In the genomic region with DNA sequence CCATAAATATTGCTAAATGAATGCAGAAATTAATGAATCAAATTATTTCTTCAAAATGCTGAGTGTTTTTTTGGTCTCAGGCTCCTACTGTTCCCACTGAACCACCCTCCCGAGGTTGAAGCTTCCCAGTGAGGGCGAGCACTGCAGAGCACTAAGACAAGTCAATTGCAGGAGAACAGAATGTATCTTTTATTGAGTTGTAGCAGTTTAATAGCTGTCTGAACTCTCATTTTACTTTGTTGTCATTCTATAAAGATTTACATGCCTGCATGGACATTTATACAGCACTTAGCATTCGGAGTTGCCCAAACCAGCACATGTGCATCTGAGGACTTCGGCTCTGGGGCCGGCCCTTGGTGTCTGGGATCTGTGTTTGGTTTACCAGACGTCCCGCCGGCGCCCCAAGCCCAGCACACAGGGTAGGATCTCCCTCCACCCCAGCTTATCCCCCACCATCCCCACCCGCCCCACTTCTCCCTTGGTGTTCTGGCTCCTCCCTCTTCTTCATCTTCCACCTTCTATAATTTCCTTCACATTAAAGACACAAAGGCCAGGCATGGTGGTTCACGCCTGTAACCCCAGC, we compare ENCODE assay signal across 12 cellular contexts.
DNase-seq lines count a peak whose midpoint lies in the region; ATAC-seq and TF ChIP-seq lines count a peak whose summit lies in the region.
"Had no signal": no experiment of that assay in that cellular context is flagged by ENCODE, and none has a peak within 500 bp of the region (broad histone marks: within the 10 kb centered on the region; RNA-seq: fewer than 3 reads in every experiment).

No MANE protein-coding gene starts in this region.

- CTCF ChIA-PET in CD4-positive, alpha-beta T cell (lab: Charles Lee) = no interaction called here

- H3K36me3 Mint-ChIP-seq in H9 (ENCODE audit: insufficient read depth in 1 of 3, low read depth in 3 of 3) = peaks cover 16 to 31% (median 24%) of the 10 kb centered on the region in 3 experiments
- peaks cover 84% of the 10 kb centered on the region for H3K36me3 Mint-ChIP-seq in CD4-positive, alpha-beta T cell (ENCODE audit: low read depth)

- H3K4me1 Mint-ChIP-seq in H9 = peaks cover 24 to 31% of the 10 kb centered on the region in 2 experiments
- H3K4me1 Mint-ChIP-seq in CD4-positive, alpha-beta T cell (ENCODE audit: low read depth) = no peaks in the 10 kb centered on the region

- H2BK15ac ChIP-seq in H9 (ENCODE audit: low read depth, low read length) = no peak overlapping the region

- H3K9me3 Mint-ChIP-seq in H9 = no peaks in the 10 kb centered on the region; a peak in 1 of 5 replicates
- no peaks in the 10 kb centered on the region for H3K9me3 Mint-ChIP-seq in CD4-positive, alpha-beta T cell

- no peak overlapping the region for H3T11ph ChIP-seq in H9 (ENCODE audit: low read length)

- H3K23ac ChIP-seq in H9 (ENCODE audit: insufficient read length, low read depth, low read length) = no peak overlapping the region

- H3K79me1 ChIP-seq in H9 (ENCODE audit: insufficient read depth, low read depth, low read length, poor library complexity, severe bottlenecking) = no peaks in the 10 kb centered on the region

- H2AFZ ChIP-seq in H9 (ENCODE audit: low read length) = no peak overlapping the region

- H3K56ac ChIP-seq in H9 (ENCODE audit: insufficient read length, low read depth, low read length) = no peak overlapping the region

- H3K27me3 ChIP-seq in H9 (ENCODE audit: insufficient read depth, low read length) = no peaks in the 10 kb centered on the region
- no peaks in the 10 kb centered on the region for H3K27me3 ChIP-seq in CD4-positive, alpha-beta T cell (ENCODE audit: control insufficient read depth, insufficient read depth, low read length)
- H3K27me3 ChIP-seq: BE2C had no signal

- H3K27ac ChIP-seq in H9 (ENCODE audit: insufficient read length, low read depth, low read length) (no peak overlapping the region), VCaP (peak overlapping the region; percentile 27)
- no peak overlapping the region for H3K27ac ChIP-seq in CD4-positive, alpha-beta T cell (ENCODE audit: low read depth, low read length)

- H2BK12ac ChIP-seq in H9 (ENCODE audit: insufficient read length, low read depth, low read length) = no peak overlapping the region

- no peak overlapping the region for H3K4ac ChIP-seq in H9 (ENCODE audit: low read depth, low read length)

- POLR2A ChIA-PET in CD4-positive, alpha-beta T cell (lab: Charles Lee) = no interaction called here

- H2BK20ac ChIP-seq in H9 (ENCODE audit: low read depth, low read length, poor library complexity, severe bottlenecking) = no peak overlapping the region

- no peaks in the 10 kb centered on the region for H3K9me3 ChIP-seq in H9 (ENCODE audit: control insufficient read depth, low read depth, low read length)
- peaks cover 12% of the 10 kb centered on the region for H3K9me3 ChIP-seq in CD4-positive, alpha-beta T cell (ENCODE audit: control insufficient read depth, low read length)
- H3K9me3 ChIP-seq: BE2C, Caco-2, HAP-1 had no signal

- no peak overlapping the region for H2BK120ac ChIP-seq in H9 (ENCODE audit: low read depth, low read length, poor library complexity, severe bottlenecking)

- H2BK5ac ChIP-seq in H9 (ENCODE audit: insufficient read length, low read length) = no peak overlapping the region

- H3K14ac ChIP-seq in H9 (ENCODE audit: insufficient read depth, low read length) = no peak overlapping the region

- intact Hi-C loops in CD4-positive, alpha-beta T cell (cut with DNase I, micrococcal nuclease) = no loop called here

- no peak overlapping the region for H3K4me2 ChIP-seq in H9 (ENCODE audit: insufficient read depth, insufficient read length, low read length)

- TF ChIP-seq CTCF in H9 (conservative IDR thresholded peaks at IDR 0.05) (no peak), VCaP (conservative IDR thresholded peaks at IDR 0.05) (no peak)
- no peak for TF ChIP-seq CTCF in CD4-positive, alpha-beta T cell (IDR thresholded peaks at IDR 0.05)

- no peak overlapping the region for H2AK5ac ChIP-seq in H9 (ENCODE audit: insufficient read length, low read length)

- H4K20me1 ChIP-seq in H9 (ENCODE audit: control insufficient read depth, insufficient read depth, insufficient read length) = no peaks in the 10 kb centered on the region

- H3K23me2 ChIP-seq in H9 (ENCODE audit: insufficient read length, low read depth, low read length, poor library complexity, severe bottlenecking) = no peaks in the 10 kb centered on the region

- no peak overlapping the region for H4K5ac ChIP-seq in H9 (ENCODE audit: insufficient read length, low read depth, low read length)

- peak overlapping the region in 2 of 3 experiments; percentile 57 to 70; a peak in 3 of 7 replicates for H3K27ac Mint-ChIP-seq in H9
- no peak overlapping the region for H3K27ac Mint-ChIP-seq in CD4-positive, alpha-beta T cell

- DNase-seq in H9 (no peak), left lobe of liver (ENCODE audit: low spot score) (peak; percentile 33), NCI-H1694 (lab: John Stamatoyannopoulos, UW) (no peak), NCI-H2029 (lab: John Stamatoyannopoulos, UW) (no peak)
- DNase-seq in CD4-positive, alpha-beta T cell = no peak
- DNase-seq: ACHN; BE2C; C1 segment of cervical spinal cord; CD4-positive, CD25-positive, alpha-beta regulatory T cell had no signal

- H3K18ac ChIP-seq in H9 (ENCODE audit: insufficient read length, low read depth, low read length) = no peak overlapping the region

- no peak overlapping the region for H3K4me3 Mint-ChIP-seq in H9
- H3K4me3 Mint-ChIP-seq in CD4-positive, alpha-beta T cell = no peak overlapping the region
- H3K4me3 Mint-ChIP-seq: CD4-positive, CD25-positive, alpha-beta regulatory T cell had no signal

- H4K91ac ChIP-seq in H9 (ENCODE audit: insufficient read length, low read depth, low read length) = no peak overlapping the region

- H4K8ac ChIP-seq in H9 (replicated peaks; ENCODE audit: insufficient read length, low read depth, low read length) = no peak overlapping the region

- H3K27me3 Mint-ChIP-seq in H9 (ENCODE audit: low read depth) = no peaks in the 10 kb centered on the region
- no peaks in the 10 kb centered on the region for H3K27me3 Mint-ChIP-seq in CD4-positive, alpha-beta T cell
- H3K27me3 Mint-ChIP-seq: CD4-positive, CD25-positive, alpha-beta regulatory T cell had no signal

- WGBS in H9 (ENCODE audit: extremely low coverage, insufficient read length, low lambda C conversion rate) = no CpG with 5 or more reads among the region's 11 CpGs

- no peak overlapping the region for H3K9ac ChIP-seq in H9 (ENCODE audit: extremely low read depth, insufficient read length, low read length)

- no peaks in the 10 kb centered on the region for H3K79me2 ChIP-seq in H9 (ENCODE audit: insufficient read depth, low read length)

- ATAC-seq in left lobe of liver = no peak
- ATAC-seq in CD4-positive, alpha-beta T cell (ENCODE audit: poor library complexity) = no peak

- no peaks in the 10 kb centered on the region; the same call in 1 of the 2 replicates for H3K4me1 ChIP-seq in H9 (ENCODE audit: insufficient read depth, low read length)
- H3K4me1 ChIP-seq: BE2C, HAP-1 had no signal
